11 cellular contexts compared by ENCODE assay signal in the genomic region with DNA sequence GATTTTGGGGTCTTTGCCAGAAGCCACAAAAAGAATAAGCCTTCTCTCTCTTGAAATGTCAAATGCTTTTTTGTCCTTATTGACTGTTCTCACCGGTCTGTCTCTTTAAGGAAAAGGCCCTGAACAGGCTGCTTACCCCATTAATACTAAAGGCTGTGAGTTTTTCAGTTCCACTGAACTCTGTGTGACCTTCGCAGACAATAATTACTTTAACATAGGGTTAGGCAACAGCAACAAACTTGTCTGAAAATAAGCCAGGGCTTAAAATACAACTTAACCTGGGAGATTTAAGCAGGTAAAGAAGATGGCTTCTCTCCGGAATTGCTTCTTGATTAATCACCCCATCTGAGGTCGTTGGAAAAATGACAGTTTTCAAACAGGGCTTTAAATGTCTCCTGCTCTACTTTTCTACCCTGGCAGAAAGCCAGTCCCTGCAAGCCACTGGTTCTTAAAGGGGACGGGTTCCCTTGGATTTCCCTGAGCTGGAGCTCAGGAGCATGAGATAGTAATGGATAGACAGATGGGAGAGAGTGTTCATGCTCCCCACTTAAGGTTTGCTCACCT.
DNase-seq lines count a peak whose midpoint lies in the region; ATAC-seq and TF ChIP-seq lines count a peak whose summit lies in the region.
"Had no signal": no experiment of that assay in that cellular context is flagged by ENCODE, and none has a peak within 500 bp of the region (broad histone marks: within the 10 kb centered on the region; RNA-seq: fewer than 3 reads in every experiment).

No MANE protein-coding gene starts in this region.

- in situ Hi-C loops in mammary epithelial cell (cut with MboI; ENCODE audit: low sequenced_read_pairs in 2 of 2): no loop called here

- H3K27ac ChIP-seq in mammary epithelial cell (ENCODE audit: insufficient read depth, low read depth, low read length) (no peak overlapping the region), testis (peak overlapping the region in 1 of 2 donors; percentile 9)

- no peaks in the 10 kb centered on the region for H4K20me1 ChIP-seq in mammary epithelial cell (ENCODE audit: insufficient read depth, low read length)

- 6% methylated on average over 5 of the region's 5 CpGs for whole genome bisulfite sequencing in mammary epithelial cell (ENCODE audit: low coverage, missing lambda C conversion rate)
- WGBS in testis, 2 donors: 24 to 33% methylated on average over 5 of the region's 5 CpGs

- no peaks in the 10 kb centered on the region for H3K27me3 ChIP-seq in mammary epithelial cell (ENCODE audit: insufficient read depth, low read length)
- no peaks in the 10 kb centered on the region for H3K27me3 ChIP-seq in testis

- CTCF ChIA-PET in mammary epithelial cell (lab: Charles Lee; ENCODE audit: low non-redundant PET): no interaction called here

- TF ChIP-seq CTCF in mammary epithelial cell (conservative IDR thresholded peaks at IDR 0.05 in 1 of 2, IDR thresholded peaks at IDR 0.05 in 1 of 2; ENCODE audit: extremely low read depth in 1 of 2, insufficient read depth in 1 of 2, low read depth in 1 of 2, low read length in 2 of 2) (no peak), testis (IDR thresholded peaks at IDR 0.05) (no peak), mucosa of descending colon (IDR thresholded peaks at IDR 0.05) (no peak)

- dilution Hi-C loops in mammary epithelial cell (cut with HindIII; ENCODE audit: low sequenced_read_pairs): no loop called here

- DNase-seq in NCI-H2171 treated with DMSO at 0.1 percent for 48 hours (lab: John Stamatoyannopoulos, UW) (peak; percentile 19), NCI-H2171 (lab: John Stamatoyannopoulos, UW) (no peak), mammary epithelial cell (peak; percentile 2), left kidney (ENCODE audit: low read depth, low spot score) (peak; percentile 73), testis (peak; percentile 41), NCI-H2227 treated with DMSO at 0.1 percent for 48 hours (lab: John Stamatoyannopoulos, UW) (no peak), mucosa of descending colon (no peak)
- DNase-seq: 8988T; activated naive CD8-positive, alpha-beta T cell treated with anti-CD3 and anti-CD28 coated beads, Interleukin-2, amount 10 ng/mL, durations not matched to agents 7 days and 5 days; NCI-H2029 had no signal

- no peak overlapping the region for H3K4me2 ChIP-seq in mammary epithelial cell (ENCODE audit: insufficient read depth, low read depth, low read length)

- no peak overlapping the region for H2AFZ ChIP-seq in mammary epithelial cell (ENCODE audit: low read depth, low read length)

- H3K4me1 ChIP-seq in mammary epithelial cell (ENCODE audit: insufficient read depth, low read length) (no peaks in the 10 kb centered on the region), testis (peaks cover 15% of the 10 kb centered on the region), mucosa of descending colon (ENCODE audit: low read depth) (no peaks in the 10 kb centered on the region)

- H3K9ac ChIP-seq in mammary epithelial cell (ENCODE audit: insufficient read depth, low read length): no peak overlapping the region

- no peaks in the 10 kb centered on the region for H3K9me3 ChIP-seq in mammary epithelial cell (replicated peaks; ENCODE audit: insufficient read depth, low read length)
- no peaks in the 10 kb centered on the region for H3K9me3 ChIP-seq in testis
- no peaks in the 10 kb centered on the region for H3K9me3 ChIP-seq in mucosa of descending colon

- no peaks in the 10 kb centered on the region for H3K79me2 ChIP-seq in mammary epithelial cell (ENCODE audit: insufficient read depth, low read length)

- H3K4me3 ChIP-seq in mammary epithelial cell (replicated peaks in 1 of 3; ENCODE audit: insufficient read depth in 1 of 3, low read depth in 2 of 3, low read length in 3 of 3) (no peak overlapping the region), testis (no peak overlapping the region), mucosa of descending colon (no peak overlapping the region)

- no peak for TF ChIP-seq POLR2A in testis (IDR thresholded peaks at IDR 0.05)

- ATAC-seq in mucosa of descending colon (no peak), GM19397 (IDR thresholded peaks at IDR 0.05; ENCODE audit: unreplicated experiment) (no peak)

- intact Hi-C loops in mammary epithelial cell (cut with micrococcal nuclease) (no loop called here), testis (cut with DNase I; ENCODE audit: low total_unique reads) (no loop called here), mucosa of descending colon (cut with DNase I, micrococcal nuclease) (no loop called here)

- BruUV-seq in mammary epithelial cell (replicated peaks; lab: Mats Ljungman, UMichigan): no TSS peak

- H3K36me3 ChIP-seq in mammary epithelial cell (ENCODE audit: insufficient read depth, low read length): no peaks in the 10 kb centered on the region
- H3K36me3 ChIP-seq in testis (ENCODE audit: low read depth, missing control alignments): no peaks in the 10 kb centered on the region
- no peaks in the 10 kb centered on the region for H3K36me3 ChIP-seq in mucosa of descending colon (ENCODE audit: low read depth)

Comparison
In these comparisons a context has a peak if more than half of its experiments do, and no peak if none do; other contexts are left out.
1. DNase-seq: peak in NCI-H2171 treated with DMSO at 0.1 percent for 48 hours (single experiment), mammary epithelial cell (single experiment), left kidney (single experiment) and testis (single experiment); none in NCI-H2171 (single experiment), NCI-H2227 treated with DMSO at 0.1 percent for 48 hours (single experiment) and mucosa of descending colon (0 of 3).